Comparison of ENCODE assay signal across 26 cellular contexts in genomic region chr12:59643576-59643975, GRCh38.
"Had no signal": no experiment of that assay in that cellular context is flagged by ENCODE, and none has a peak within 500 bp of the region (broad histone marks: within the 10 kb centered on the region; RNA-seq: fewer than 3 reads in every experiment).

No MANE protein-coding gene starts in this region.

- H3K27ac Mint-ChIP-seq: activated B cell treated with CpG ODN at 0.5 μM for 24 hours; activated CD4-positive, alpha-beta T cell treated with anti-CD3 and anti-CD28 coated beads for 36 hours; activated naive CD8-positive, alpha-beta T cell; activated T-helper 2 cell treated with anti-CD3 and anti-CD28 coated beads, Interferon-gamma antibody, Interleukin-2, Interleukin-4, amounts not matched to agents 10 μg/mL and 5 μg/mL and 100 μg/mL, durations not matched to agents 14 hours and 24 hours and 36 hours; natural killer cell; stimulated activated naive CD8-positive, alpha-beta T cell treated with anti-CD3 and anti-CD28 coated beads, Interleukin-15, Interleukin-2, amounts not matched to agents 100 ng/mL and 50 ng/mL, for 24 hours; T-helper 1 cell treated with Interleukin-12 subunit alpha and Interleukin-12 subunit beta and Interleukin-4 antibody, amounts not matched to agents 30 μg/mL and 1 μg/mL, for 36 hours had no signal

- ATAC-seq: activated CD4-positive, alpha-beta T cell treated with anti-CD3 and anti-CD28 coated beads for 36 hours; activated T-cell treated with anti-CD3 and anti-CD28 coated beads, Interleukin-2, amount 50 U/mL, for 4 hours; heart right ventricle; left lung; natural killer cell; upper lobe of right lung had no signal

- H3K27me3 Mint-ChIP-seq: activated B cell treated with CpG ODN at 0.5 μM for 24 hours; activated CD4-positive, alpha-beta T cell treated with anti-CD3 and anti-CD28 coated beads for 36 hours; activated naive CD8-positive, alpha-beta T cell; central memory CD8-positive, alpha-beta T cell; stimulated activated naive CD8-positive, alpha-beta T cell treated with anti-CD3 and anti-CD28 coated beads, Interleukin-15, Interleukin-2, amounts not matched to agents 100 ng/mL and 50 ng/mL, for 24 hours had no signal

- H3K9me3 ChIP-seq: adrenal gland, ascending aorta, colonic mucosa, prostate gland, right atrium auricular region, thyroid gland, upper lobe of right lung had no signal

- DNase-seq: activated B cell treated with CpG ODN at 0.5 μM for 24 hours; activated CD4-positive, alpha-beta T cell treated with anti-CD3 and anti-CD28 coated beads for 36 hours; activated CD4-positive, alpha-beta T cell treated with anti-CD3 and anti-CD28 coated beads, Interleukin-2, amount 50 U/mL, for 48 hours; activated CD8-positive, alpha-beta memory T cell treated with anti-CD3 and anti-CD28 coated beads, Interleukin-2, amount 50 U/mL, for 48 hours; activated naive CD4-positive, alpha-beta T cell; activated T-cell treated with anti-CD3 and anti-CD28 coated beads, Interleukin-2, amount 50 U/mL, for 4 hours; adrenal gland; colonic mucosa; heart right ventricle; kidney; left lung; midbrain; natural killer cell; spleen; stimulated activated CD4-positive, alpha-beta T cell treated with anti-CD3 and anti-CD28 coated beads, Interleukin-4, amount 100 ng/mL, for 24 hours; substantia nigra; thyroid gland; upper lobe of right lung had no signal

- H3K4me3 Mint-ChIP-seq: activated B cell treated with CpG ODN at 0.5 μM for 24 hours; activated CD4-positive, alpha-beta T cell treated with anti-CD3 and anti-CD28 coated beads for 36 hours; activated naive CD8-positive, alpha-beta T cell; activated T-cell treated with anti-CD3 and anti-CD28 coated beads, Interleukin-2, amount 50 U/mL, for 4 hours; central memory CD8-positive, alpha-beta T cell; natural killer cell; stimulated activated naive CD8-positive, alpha-beta T cell treated with anti-CD3 and anti-CD28 coated beads, Interleukin-15, Interleukin-2, amounts not matched to agents 100 ng/mL and 50 ng/mL, for 24 hours; T-helper 1 cell treated with Interleukin-12 subunit alpha and Interleukin-12 subunit beta and Interleukin-4 antibody, amounts not matched to agents 30 μg/mL and 1 μg/mL, for 36 hours had no signal
